13 cellular contexts compared by ENCODE assay signal in the genomic region with DNA sequence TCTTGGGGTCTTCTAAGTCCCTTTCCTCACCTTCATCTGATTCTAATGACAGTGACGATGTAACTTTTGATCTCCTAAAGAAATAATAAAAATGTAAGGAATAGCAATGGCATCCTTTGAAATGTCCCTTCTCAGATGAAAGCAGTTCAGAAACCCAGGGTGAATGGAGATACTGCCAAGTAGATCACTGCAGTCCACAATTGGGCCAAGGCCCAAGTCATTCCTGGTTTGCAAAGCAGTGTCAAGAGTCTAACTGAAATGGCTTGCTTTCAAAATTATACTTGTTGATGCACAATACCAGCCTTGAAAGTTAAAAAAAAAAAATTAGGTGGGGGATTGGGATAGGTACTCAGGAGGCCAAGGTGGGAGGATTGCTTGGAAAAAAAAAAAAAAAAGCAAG.
"Had no signal": no experiment of that assay in that cellular context is flagged by ENCODE, and none has a peak within 500 bp of the region (broad histone marks: within the 10 kb centered on the region; RNA-seq: fewer than 3 reads in every experiment).

No MANE protein-coding gene starts in this region.

- H3K9ac ChIP-seq: neural progenitor cell had no signal

- H3K27me3 Mint-ChIP-seq: activated CD4-positive, alpha-beta memory T cell treated with anti-CD3 and anti-CD28 coated beads for 36 hours had no signal

- H3K27ac Mint-ChIP-seq: activated naive CD4-positive, alpha-beta T cell treated with anti-CD3 and anti-CD28 coated beads for 36 hours; activated T-helper 1 cell treated with anti-CD3 and anti-CD28 coated beads, Interleukin-12 subunit alpha, Interleukin-12 subunit beta, Interleukin-2, Interleukin-4 antibody, amounts not matched to agents 30 ng/mL and 10 ng/mL and 1 ng/mL, durations not matched to agents 14 hours and 24 hours and 36 hours had no signal

- H3K36me3 ChIP-seq: neural progenitor cell, ovary had no signal

- H3K4me1 ChIP-seq: SJCRH30 had no signal

- DNase-seq: activated CD4-positive, alpha-beta memory T cell treated with anti-CD3 and anti-CD28 coated beads for 36 hours; activated naive CD4-positive, alpha-beta T cell treated with anti-CD3 and anti-CD28 coated beads for 36 hours; brain microvascular endothelial cell; kidney; ovary; SJCRH30; stimulated activated CD4-positive, alpha-beta T cell treated with anti-CD3 and anti-CD28 coated beads, Interleukin-15, amount 100 ng/mL, for 24 hours; stimulated activated CD4-positive, alpha-beta T cell treated with anti-CD3 and anti-CD28 coated beads, Interleukin-4, amount 100 ng/mL, for 24 hours; stomach had no signal

- H3K4me3 ChIP-seq: neural progenitor cell, ovary, SJCRH30, stomach, tibial nerve had no signal

- H3K27me3 ChIP-seq: brain microvascular endothelial cell, neural progenitor cell, ovary, SJCRH30, stomach, tibial nerve had no signal

- H3K4me3 Mint-ChIP-seq: activated CD4-positive, alpha-beta memory T cell treated with anti-CD3 and anti-CD28 coated beads for 36 hours; activated naive CD4-positive, alpha-beta T cell treated with anti-CD3 and anti-CD28 coated beads for 36 hours; activated T-helper 1 cell treated with anti-CD3 and anti-CD28 coated beads, Interleukin-12 subunit alpha, Interleukin-12 subunit beta, Interleukin-2, Interleukin-4 antibody, amounts not matched to agents 30 ng/mL and 10 ng/mL and 1 ng/mL, durations not matched to agents 14 hours and 24 hours and 36 hours; neural progenitor cell had no signal

- H3K9me3 ChIP-seq: ovary, SJCRH30, stomach, tibial nerve had no signal

- H3K9me3 Mint-ChIP-seq: activated CD4-positive, alpha-beta memory T cell treated with anti-CD3 and anti-CD28 coated beads for 36 hours; activated naive CD4-positive, alpha-beta T cell treated with anti-CD3 and anti-CD28 coated beads for 36 hours; activated T-helper 1 cell treated with anti-CD3 and anti-CD28 coated beads, Interleukin-12 subunit alpha, Interleukin-12 subunit beta, Interleukin-2, Interleukin-4 antibody, amounts not matched to agents 30 ng/mL and 10 ng/mL and 1 ng/mL, durations not matched to agents 14 hours and 24 hours and 36 hours; neural progenitor cell had no signal

- H3K27ac ChIP-seq: brain microvascular endothelial cell, neural progenitor cell, ovary, SJCRH30, tibial nerve had no signal

- FAIRE-seq: endometrium, kidney had no signal
